In the genomic region with DNA sequence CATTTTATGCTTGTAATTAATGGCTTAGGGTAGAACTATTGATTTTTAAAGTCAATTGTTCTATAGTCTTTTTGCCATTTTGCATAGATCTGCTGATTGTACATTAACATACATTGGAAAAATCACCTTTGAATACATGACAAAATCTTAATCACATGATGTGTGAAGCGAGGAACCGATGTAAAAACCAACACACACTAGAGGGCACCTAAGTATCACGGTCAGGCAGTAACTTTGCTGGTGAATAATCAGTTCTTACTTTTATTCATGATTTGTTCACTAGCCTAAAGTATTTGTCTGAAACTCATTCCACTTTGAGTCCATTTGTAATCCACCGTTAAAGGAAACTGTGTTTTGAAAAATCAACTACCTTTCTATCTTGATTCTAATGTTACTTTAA, we compare ENCODE assay signal across 8 cellular contexts.
DNase-seq lines count a peak whose midpoint lies in the region; ATAC-seq and TF ChIP-seq lines count a peak whose summit lies in the region.

No MANE protein-coding gene starts in this region.

- H3K27ac Mint-ChIP-seq in nephron progenitor cell = no peak overlapping the region

- H3K27me3 Mint-ChIP-seq in nephron progenitor cell (ENCODE audit: low read depth, poor library complexity) = peaks cover 4% of the 10 kb centered on the region

- H3K36me3 Mint-ChIP-seq in nephron progenitor cell (ENCODE audit: low read depth) = no peaks in the 10 kb centered on the region

- H3K9me3 Mint-ChIP-seq in nephron progenitor cell = no peaks in the 10 kb centered on the region

- DNase-seq in DMS79 treated with DMSO at 0.1 percent for 48 hours (lab: John Stamatoyannopoulos, UW) = peak; percentile 53
- no peak for DNase-seq in DMS79 (lab: John Stamatoyannopoulos, UW)
- peak; percentile 5 for DNase-seq in NCI-H1092 (lab: John Stamatoyannopoulos, UW)
- DNase-seq in T47D (ENCODE audit: low read depth in 1 of 2, low spot score in 1 of 2) = peak; percentile 56 to 82
- DNase-seq in nephron progenitor cell = no peak

- ATAC-seq in HG02938 (IDR thresholded peaks at IDR 0.05; ENCODE audit: unreplicated experiment) (no peak), HG03565 (IDR thresholded peaks at IDR 0.05; ENCODE audit: unreplicated experiment) (no peak), HG03139 (IDR thresholded peaks at IDR 0.05; ENCODE audit: unreplicated experiment) (no peak)

- peaks cover 5% of the 10 kb centered on the region for H3K4me1 Mint-ChIP-seq in nephron progenitor cell

- H3K4me3 Mint-ChIP-seq in nephron progenitor cell = no peak overlapping the region

- peak; percentile 22 for TF ChIP-seq CTCF in nephron progenitor cell (IDR thresholded peaks at IDR 0.05)

- in situ Hi-C loops in T47D (cut with HindIII; ENCODE audit: low pct_unique_long_range_greater_than_20kb, low sequenced_read_pairs) = no loop called here

Comparison
In these comparisons a context has a peak if more than half of its experiments do, and no peak if none do; other contexts are left out.
1. DNase-seq: peak in DMS79 treated with DMSO at 0.1 percent for 48 hours (single experiment), NCI-H1092 (single experiment) and T47D (2 of 2); none in DMS79 (single experiment) and nephron progenitor cell (single experiment).